In the genomic region with DNA sequence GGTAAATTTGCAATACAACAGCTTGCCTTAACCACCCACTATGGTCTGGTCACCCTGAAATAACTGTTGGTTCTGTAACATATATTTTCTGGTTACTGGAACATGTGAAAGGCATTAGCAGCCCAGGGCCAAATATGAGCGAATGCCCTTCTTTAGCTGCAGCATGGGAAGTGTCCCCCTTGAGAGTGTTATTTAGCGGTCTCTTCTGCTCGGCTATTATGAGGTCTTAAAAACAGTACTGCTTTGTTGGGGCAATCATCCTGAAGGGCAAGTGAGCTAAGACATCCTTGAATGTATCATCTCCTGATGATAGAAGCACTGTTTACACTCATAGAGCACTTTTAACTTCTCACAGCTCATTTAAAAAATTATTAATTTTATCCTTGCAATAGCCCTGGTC, we compare ENCODE assay signal across 1 cellular context.
TF ChIP-seq lines count a peak whose summit lies in the region.

No MANE protein-coding gene starts in this region.

TF ChIP-seq in H1, 55 proteins besides CTCF, POLR2A, EP300 and RAD21 (continued from another document):
- TF ChIP-seq ATF2 (IDR thresholded peaks at IDR 0.05; ENCODE audit: low read length) (no peak), HDAC2 (IDR thresholded peaks at IDR 0.05; ENCODE audit: borderline replicate concordance in 1 of 2, low read depth in 2 of 2, low read length in 2 of 2) (no peak)
